In genomic region chr4:105455182-105455581, GRCh38 we compare ENCODE assay signal across 22 cellular contexts. TPM values are rescaled to one million over a fixed set of nuclear protein-coding genes. Genes with fewer than 3 reads are reported as not detected.
A peak's percentile ranks its signal among the peaks of the same experiment; 100 is the strongest.
DNase-seq lines count a peak whose midpoint lies in the region; ATAC-seq and TF ChIP-seq lines count a peak whose summit lies in the region.
"Had no signal": no experiment of that assay in that cellular context is flagged by ENCODE, and none has a peak within 500 bp of the region (broad histone marks: within the 10 kb centered on the region; RNA-seq: fewer than 3 reads in every experiment).

No MANE protein-coding gene starts in this region.

- no peak overlapping the region for H3K4me3 ChIP-seq in KMS-11 (IDR thresholded peaks at IDR 0.05; ENCODE audit: insufficient read depth, low read depth, low read length)
- H3K4me3 ChIP-seq: BLaER1, PC-9 had no signal

- H3K9ac ChIP-seq in KMS-11 = no peak overlapping the region
- H3K9ac ChIP-seq: BLaER1 had no signal

- no peaks in the 10 kb centered on the region for H3K9me3 Mint-ChIP-seq in activated T-cell treated with anti-CD3 and anti-CD28 coated beads, Interleukin-2, amount 50 U/mL, for 72 hours
- no peaks in the 10 kb centered on the region for H3K9me3 Mint-ChIP-seq in activated T-cell treated with anti-CD3 and anti-CD28 coated beads, Interleukin-2, amount 50 U/mL, for 24 hours
- H3K9me3 Mint-ChIP-seq in endothelial cell (ENCODE audit: unreplicated experiment) = no peaks in the 10 kb centered on the region
- H3K9me3 Mint-ChIP-seq in progenitor cell of endocrine pancreas (ENCODE audit: low read depth) = no peaks in the 10 kb centered on the region

- H3K27ac ChIP-seq in KMS-11 = peak overlapping the region; percentile 36
- H3K27ac ChIP-seq: BLaER1, PC-9 had no signal

- H3K4me1 ChIP-seq in KMS-11 (ENCODE audit: low read depth, poor library complexity, severe bottlenecking) = peaks cover 99% of the 10 kb centered on the region
- H3K4me1 ChIP-seq: BLaER1 had no signal

- H4K20me1 ChIP-seq in KMS-11 (ENCODE audit: insufficient read depth) = no peaks in the 10 kb centered on the region

- H3K36me3 ChIP-seq in KMS-11 (ENCODE audit: insufficient read depth) = no peaks in the 10 kb centered on the region

- DNase-seq in activated T-cell treated with anti-CD3 and anti-CD28 coated beads, Interleukin-2, amount 50 U/mL, for 72 hours = no peak
- DNase-seq in activated T-cell treated with anti-CD3 and anti-CD28 coated beads, Interleukin-2, amount 50 U/mL, for 24 hours = no peak
- DNase-seq in endothelial cell (ENCODE audit: low spot score) (no peak), progenitor cell of endocrine pancreas (ENCODE audit: low spot score, unreplicated experiment) (no peak), AML-193 (lab: John Stamatoyannopoulos, UW) (no peak)
- DNase-seq: CD4-positive, CD25-positive, alpha-beta regulatory T cell; Kasumi-1; MV-4-11; NCI-H1105 treated with DMSO at 0.1 percent for 48 hours; NCI-H146; NCI-H1930; NCI-H2107; NCI-H446 treated with DMSO at 0.1 percent for 48 hours; NCI-H526; NCI-H82; NK-92 treated with Interleukin-12 subunit alpha and Interleukin-12 subunit beta, amount 100 ng/mL, for 24 hours; PC-9; SHP77 had no signal

- H3K79me2 ChIP-seq in KMS-11 (ENCODE audit: insufficient read depth, low read depth) = peaks cover 38% of the 10 kb centered on the region; the same call in 1 of the 2 replicates

- peak overlapping the region; percentile 89 for H3K4me2 ChIP-seq in KMS-11
- H3K4me2 ChIP-seq: BLaER1, PC-9 had no signal

- H3K27ac Mint-ChIP-seq in activated T-cell treated with anti-CD3 and anti-CD28 coated beads, Interleukin-2, amount 50 U/mL, for 72 hours = peak overlapping the region; percentile 93
- H3K27ac Mint-ChIP-seq in activated T-cell treated with anti-CD3 and anti-CD28 coated beads, Interleukin-2, amount 50 U/mL, for 24 hours = no peak overlapping the region
- H3K27ac Mint-ChIP-seq in endothelial cell (ENCODE audit: unreplicated experiment) (peak overlapping the region; percentile 86), progenitor cell of endocrine pancreas (peak overlapping the region; percentile 43)

- H3K4me1 Mint-ChIP-seq in activated T-cell treated with anti-CD3 and anti-CD28 coated beads, Interleukin-2, amount 50 U/mL, for 72 hours (ENCODE audit: low read depth) = peaks cover 50% of the 10 kb centered on the region
- H3K4me1 Mint-ChIP-seq in activated T-cell treated with anti-CD3 and anti-CD28 coated beads, Interleukin-2, amount 50 U/mL, for 24 hours (ENCODE audit: low read depth) = peaks cover 50% of the 10 kb centered on the region
- peaks cover 28% of the 10 kb centered on the region for H3K4me1 Mint-ChIP-seq in endothelial cell (ENCODE audit: unreplicated experiment)
- H3K4me1 Mint-ChIP-seq in progenitor cell of endocrine pancreas (ENCODE audit: low read depth) = no peaks in the 10 kb centered on the region

- H3K27me3 ChIP-seq in KMS-11 (ENCODE audit: insufficient read depth, low read depth) = no peaks in the 10 kb centered on the region
- H3K27me3 ChIP-seq: BLaER1 had no signal

- H3K4me3 Mint-ChIP-seq in activated T-cell treated with anti-CD3 and anti-CD28 coated beads, Interleukin-2, amount 50 U/mL, for 72 hours = no peak overlapping the region
- no peak overlapping the region for H3K4me3 Mint-ChIP-seq in activated T-cell treated with anti-CD3 and anti-CD28 coated beads, Interleukin-2, amount 50 U/mL, for 24 hours
- H3K4me3 Mint-ChIP-seq in endothelial cell (ENCODE audit: unreplicated experiment) (no peak overlapping the region), progenitor cell of endocrine pancreas (ENCODE audit: low read depth) (no peak overlapping the region)
- H3K4me3 Mint-ChIP-seq: CD4-positive, CD25-positive, alpha-beta regulatory T cell had no signal

- no peaks in the 10 kb centered on the region for H3K27me3 Mint-ChIP-seq in activated T-cell treated with anti-CD3 and anti-CD28 coated beads, Interleukin-2, amount 50 U/mL, for 72 hours (ENCODE audit: low read depth)
- no peaks in the 10 kb centered on the region for H3K27me3 Mint-ChIP-seq in activated T-cell treated with anti-CD3 and anti-CD28 coated beads, Interleukin-2, amount 50 U/mL, for 24 hours
- H3K27me3 Mint-ChIP-seq in endothelial cell (ENCODE audit: unreplicated experiment) (no peaks in the 10 kb centered on the region), progenitor cell of endocrine pancreas (no peaks in the 10 kb centered on the region)
- H3K27me3 Mint-ChIP-seq: CD4-positive, CD25-positive, alpha-beta regulatory T cell had no signal

- no peak for TF ChIP-seq CTCF in KMS-11 (conservative IDR thresholded peaks at IDR 0.05; ENCODE audit: low read depth, low read length)
- no peak for TF ChIP-seq CTCF in endothelial cell (IDR thresholded peaks at IDR 0.05; ENCODE audit: unreplicated experiment)
- no peak for TF ChIP-seq CTCF in progenitor cell of endocrine pancreas (IDR thresholded peaks at IDR 0.05; ENCODE audit: unreplicated experiment)

- ATAC-seq in activated T-cell treated with anti-CD3 and anti-CD28 coated beads, Interleukin-2, amount 50 U/mL, for 72 hours (replicated peaks in 1 of 2) = no peak
- ATAC-seq in GM18909 (IDR thresholded peaks at IDR 0.05; ENCODE audit: poor library complexity, unreplicated experiment) = no peak
- ATAC-seq: HepG2 had no signal

- no peak overlapping the region for H2AFZ ChIP-seq in KMS-11 (ENCODE audit: low read depth)
- H2AFZ ChIP-seq: PC-9 had no signal

- peaks cover 8 to 25% of the 10 kb centered on the region in 2 donors for H3K36me3 Mint-ChIP-seq in activated T-cell treated with anti-CD3 and anti-CD28 coated beads, Interleukin-2, amount 50 U/mL, for 72 hours (ENCODE audit: insufficient read depth in 2 of 2)
- peaks cover 74% of the 10 kb centered on the region for H3K36me3 Mint-ChIP-seq in activated T-cell treated with anti-CD3 and anti-CD28 coated beads, Interleukin-2, amount 50 U/mL, for 24 hours (ENCODE audit: low read depth)
- H3K36me3 Mint-ChIP-seq in endothelial cell (ENCODE audit: low read depth, unreplicated experiment) (no peaks in the 10 kb centered on the region), progenitor cell of endocrine pancreas (ENCODE audit: insufficient read depth) (peaks cover 24% of the 10 kb centered on the region)

RNA-seq across cellular contexts. Expression of gene PPA2, which starts 18.7 kb away (rescaled TPM):
- total RNA-seq in activated T-cell treated with anti-CD3 and anti-CD28 coated beads, Interleukin-2, amount 50 U/mL, for 72 hours = 10 to 100 TPM; 74.7 to 90.0 TPM
- total RNA-seq in endothelial cell (ENCODE audit: unreplicated experiment) = 45.5 TPM
- total RNA-seq in progenitor cell of endocrine pancreas = 83.6 and 96.4 TPM in 2 replicates
